17 cellular contexts compared by ENCODE assay signal in the genomic region with DNA sequence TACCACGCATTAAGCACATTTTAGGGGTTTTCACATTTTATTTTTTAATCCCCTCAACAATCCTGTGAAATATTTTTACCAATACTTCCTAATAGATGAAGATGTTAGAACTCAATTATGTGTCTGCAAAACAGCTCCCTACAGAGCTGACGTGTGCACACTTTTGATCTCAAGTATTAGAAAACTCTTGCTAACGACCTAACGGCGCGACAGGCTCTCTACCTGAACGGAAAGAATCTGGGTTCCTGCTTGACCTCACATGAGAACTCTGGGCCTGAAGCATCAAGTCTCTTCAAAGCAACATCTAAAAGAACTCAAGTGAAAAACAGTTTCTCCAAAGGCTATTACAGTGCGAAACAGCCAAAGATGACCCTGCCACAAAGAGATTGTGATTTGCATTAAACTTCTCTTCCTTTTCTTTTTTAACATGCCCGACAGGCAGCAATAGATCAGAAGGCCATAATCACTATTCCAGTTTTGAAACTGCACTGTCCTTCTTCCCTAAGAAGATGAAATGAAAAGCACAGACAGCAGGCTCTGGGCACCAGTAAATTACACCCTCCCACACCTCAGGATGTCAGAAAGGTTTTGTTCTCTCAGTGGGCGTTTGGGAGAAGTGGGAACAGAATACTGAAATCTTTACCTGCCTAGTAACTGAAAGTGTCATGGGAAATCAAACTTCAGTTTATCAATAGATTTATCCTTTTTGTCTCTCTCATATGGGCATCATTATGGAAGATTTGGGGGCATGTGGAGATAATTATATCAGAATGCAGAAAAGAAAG.
"Had no signal": no experiment of that assay in that cellular context is flagged by ENCODE, and none has a peak within 500 bp of the region (broad histone marks: within the 10 kb centered on the region; RNA-seq: fewer than 3 reads in every experiment).

No MANE protein-coding gene starts in this region.

- H3K36me3 Mint-ChIP-seq: activated naive CD8-positive, alpha-beta T cell; mesothelial cell of epicardium; naive thymus-derived CD8-positive, alpha-beta T cell had no signal

- H3K4me3 ChIP-seq: adrenal gland, colonic mucosa, ovary, upper lobe of left lung had no signal

- H3K27ac Mint-ChIP-seq: activated naive CD8-positive, alpha-beta T cell; activated T-helper 2 cell treated with anti-CD3 and anti-CD28 coated beads, Interferon-gamma antibody, Interleukin-2, Interleukin-4, amounts not matched to agents 10 μg/mL and 5 μg/mL and 100 μg/mL, durations not matched to agents 14 hours and 24 hours and 36 hours; mesothelial cell of epicardium; naive thymus-derived CD8-positive, alpha-beta T cell had no signal

- H3K27me3 ChIP-seq: adrenal gland, colonic mucosa, ovary, upper lobe of left lung had no signal

- H3K27ac ChIP-seq: adrenal gland, colonic mucosa, ovary had no signal

- DNase-seq: activated CD4-positive, alpha-beta T cell treated with anti-CD3 and anti-CD28 coated beads, Interleukin-2, amount 50 U/mL, for 1 hour; activated naive CD4-positive, alpha-beta T cell; activated T-cell treated with anti-CD3 and anti-CD28 coated beads, Interleukin-2, amount 50 U/mL, for 4 hours; adrenal gland; colonic mucosa; kidney; naive thymus-derived CD8-positive, alpha-beta T cell; ovary; right cardiac atrium; stimulated activated CD4-positive, alpha-beta T cell treated with anti-CD3 and anti-CD28 coated beads, Interleukin-4, amount 100 ng/mL, for 24 hours; stimulated activated naive CD4-positive, alpha-beta T cell treated with Interleukin-2 at 50 U/mL for 16 hours; SW 1271; upper lobe of left lung had no signal

- H3K4me1 ChIP-seq: adrenal gland, colonic mucosa had no signal

- H3K36me3 ChIP-seq: adrenal gland, colonic mucosa, ovary, upper lobe of left lung had no signal

- H3K9me3 ChIP-seq: adrenal gland, colonic mucosa, ovary, upper lobe of left lung had no signal

- H3K9me3 Mint-ChIP-seq: activated T-cell treated with anti-CD3 and anti-CD28 coated beads, Interleukin-2, amount 50 U/mL, for 4 hours; activated T-helper 2 cell treated with anti-CD3 and anti-CD28 coated beads, Interferon-gamma antibody, Interleukin-2, Interleukin-4, amounts not matched to agents 10 μg/mL and 5 μg/mL and 100 μg/mL, durations not matched to agents 14 hours and 24 hours and 36 hours; central memory CD8-positive, alpha-beta T cell had no signal

- H3K27me3 Mint-ChIP-seq: activated naive CD8-positive, alpha-beta T cell had no signal

- H3K4me3 Mint-ChIP-seq: activated naive CD8-positive, alpha-beta T cell; activated T-cell treated with anti-CD3 and anti-CD28 coated beads, Interleukin-2, amount 50 U/mL, for 4 hours; central memory CD8-positive, alpha-beta T cell; mesothelial cell of epicardium; naive thymus-derived CD8-positive, alpha-beta T cell had no signal

- ATAC-seq: activated T-cell treated with anti-CD3 and anti-CD28 coated beads, Interleukin-2, amount 50 U/mL, for 4 hours; naive thymus-derived CD8-positive, alpha-beta T cell; right cardiac atrium had no signal

- H3K4me1 Mint-ChIP-seq: central memory CD8-positive, alpha-beta T cell; naive thymus-derived CD8-positive, alpha-beta T cell had no signal
